Comparison of ENCODE assay signal across 24 cellular contexts in genomic region chr7:140484951-140485350, GRCh38. TPM values are rescaled to one million over a fixed set of nuclear protein-coding genes. Genes with fewer than 3 reads are reported as not detected.
A peak's percentile ranks its signal among the peaks of the same experiment; 100 is the strongest.
DNase-seq lines count a peak whose midpoint lies in the region; ATAC-seq, FAIRE-seq and TF ChIP-seq lines count a peak whose summit lies in the region.
"Had no signal": no experiment of that assay in that cellular context is flagged by ENCODE, and none has a peak within 500 bp of the region (broad histone marks: within the 10 kb centered on the region; RNA-seq: fewer than 3 reads in every experiment).

No MANE protein-coding gene starts in this region.

- H3K4me1 ChIP-seq in HUES6 (ENCODE audit: control insufficient read depth, insufficient read depth, low read length) (peaks cover 41% of the 10 kb centered on the region), foreskin keratinocyte (peaks cover 12% of the 10 kb centered on the region), transverse colon (peaks cover 5 to 44% (median 13%) of the 10 kb centered on the region in 4 donors)
- H3K4me1 ChIP-seq: uterus had no signal

- in situ Hi-C loops in transverse colon (cut with MboI; ENCODE audit: low pct_ligation_motif_present in 1 of 4, low pct_unique_long_range_greater_than_20kb in 1 of 4, low sequenced_read_pairs in 3 of 4) = no loop called here
- in situ Hi-C loops in GM13977 (cut with MboI; ENCODE audit: low pct_unique_long_range_greater_than_20kb, low sequenced_read_pairs, unreplicated experiment) = no loop called here

- 47 to 70% methylated on average over 3 of the region's 3 CpGs for WGBS in transverse colon (ENCODE audit: low coverage in 1 of 2), 2 donors

- peak overlapping the region; percentile 83 for H3K27ac ChIP-seq in HUES6 (ENCODE audit: low read depth, low read length)
- H3K27ac ChIP-seq in foreskin keratinocyte = no peak overlapping the region
- peak overlapping the region; percentile 58 to 78 (median 66) for H3K27ac ChIP-seq in transverse colon
- H3K27ac ChIP-seq: GM23248, uterus, WERI-Rb-1 had no signal

- TF ChIP-seq CTCF in bronchial epithelial cell (IDR thresholded peaks at IDR 0.05; ENCODE audit: insufficient read depth, low read length, severe bottlenecking) (no peak), foreskin keratinocyte (conservative IDR thresholded peaks at IDR 0.05) (no peak), transverse colon (IDR thresholded peaks at IDR 0.05) (no peak), GM13977 (IDR thresholded peaks at IDR 0.05; ENCODE audit: extremely low read depth, insufficient read depth, missing control alignments) (no peak)

- H3K27me3 ChIP-seq in HUES6 (ENCODE audit: control insufficient read depth, insufficient read depth, low read length) = no peaks in the 10 kb centered on the region
- no peaks in the 10 kb centered on the region for H3K27me3 ChIP-seq in bronchial epithelial cell (ENCODE audit: control insufficient read depth, insufficient read depth, low read length)
- H3K27me3 ChIP-seq in foreskin keratinocyte = no peaks in the 10 kb centered on the region
- H3K27me3 ChIP-seq in transverse colon = no peaks in the 10 kb centered on the region
- H3K27me3 ChIP-seq: uterus had no signal

- no peak for TF ChIP-seq EP300 in transverse colon (IDR thresholded peaks at IDR 0.05; ENCODE audit: low read depth)

- no peaks in the 10 kb centered on the region for H3K9me3 ChIP-seq in HUES6 (ENCODE audit: control insufficient read depth, insufficient read depth, low read depth, low read length)
- H3K9me3 ChIP-seq in transverse colon = no peaks in the 10 kb centered on the region
- H3K9me3 ChIP-seq: uterus had no signal

- H3K9ac ChIP-seq in HUES6 (ENCODE audit: low read length) = peak overlapping the region; percentile 68
- H3K9ac ChIP-seq: GM23248 had no signal

- no peak for TF ChIP-seq POLR2A in transverse colon (IDR thresholded peaks at IDR 0.05)

- no peak for FAIRE-seq in bronchial epithelial cell (lab: Jason Lieb, UNC)
- FAIRE-seq: endothelial cell of umbilical vein, HTR-8/SVneo, small intestine had no signal

- intact Hi-C loops in transverse colon (cut with DNase I; ENCODE audit: low total_unique reads) = no loop called here

- DNase-seq in bronchial epithelial cell (ENCODE audit: low read depth) (peak; percentile 11), foreskin keratinocyte (no peak), transverse colon (no peak), GM13977 (ENCODE audit: low spot score) (no peak)
- DNase-seq: activated naive CD4-positive, alpha-beta T cell treated with anti-CD3 and anti-CD28 coated beads, Interleukin-2, amount 10 ng/mL, durations not matched to agents 7 days and 5 days; amygdala; DMS 273 treated with DMSO at 0.1 percent for 48 hours; foreskin fibroblast; GM23248; immature natural killer cell; mesenchymal stem cell; NCI-H1048; NCI-H1694 treated with DMSO at 0.1 percent for 48 hours; NCI-H2171 treated with DMSO at 0.1 percent for 48 hours; substantia nigra; uterus; WERI-Rb-1 had no signal

- peak; percentile 18 for ATAC-seq in foreskin keratinocyte
- ATAC-seq in GM18907 (IDR thresholded peaks at IDR 0.05; ENCODE audit: unreplicated experiment) = no peak
- ATAC-seq in GM21529 (IDR thresholded peaks at IDR 0.05; ENCODE audit: unreplicated experiment) = no peak
- ATAC-seq: Right ventricle myocardium inferior had no signal

- H3K4me3 ChIP-seq in HUES6 (ENCODE audit: low read depth, low read length) = peak overlapping the region; percentile 1; the same call in 1 of the 2 replicates
- H3K4me3 ChIP-seq in bronchial epithelial cell (ENCODE audit: low read depth, low read length) = no peak overlapping the region
- no peak overlapping the region for H3K4me3 ChIP-seq in transverse colon
- H3K4me3 ChIP-seq: GM23248, uterus had no signal

- H3K36me3 ChIP-seq in HUES6 (ENCODE audit: control insufficient read depth, insufficient read depth, low read length) (no peaks in the 10 kb centered on the region), bronchial epithelial cell (ENCODE audit: control insufficient read depth, insufficient read depth, low read length) (no peaks in the 10 kb centered on the region), transverse colon (no peaks in the 10 kb centered on the region)
- H3K36me3 ChIP-seq: uterus, WERI-Rb-1 had no signal

RNA-seq across cellular contexts. Expression of gene MKRN1, which starts 5.6 kb away (rescaled TPM):
- 93.6 and 99.5 TPM in 2 replicates for total RNA-seq in bronchial epithelial cell
- 54.8 and 56.9 TPM in 2 replicates for total RNA-seq in foreskin keratinocyte
- polyA plus RNA-seq in foreskin keratinocyte = 34.1 and 37.0 TPM in 2 replicates
- total RNA-seq in transverse colon = 100 to 1,000 TPM; 143 to 288 (median 187) TPM
